In the genomic region with DNA sequence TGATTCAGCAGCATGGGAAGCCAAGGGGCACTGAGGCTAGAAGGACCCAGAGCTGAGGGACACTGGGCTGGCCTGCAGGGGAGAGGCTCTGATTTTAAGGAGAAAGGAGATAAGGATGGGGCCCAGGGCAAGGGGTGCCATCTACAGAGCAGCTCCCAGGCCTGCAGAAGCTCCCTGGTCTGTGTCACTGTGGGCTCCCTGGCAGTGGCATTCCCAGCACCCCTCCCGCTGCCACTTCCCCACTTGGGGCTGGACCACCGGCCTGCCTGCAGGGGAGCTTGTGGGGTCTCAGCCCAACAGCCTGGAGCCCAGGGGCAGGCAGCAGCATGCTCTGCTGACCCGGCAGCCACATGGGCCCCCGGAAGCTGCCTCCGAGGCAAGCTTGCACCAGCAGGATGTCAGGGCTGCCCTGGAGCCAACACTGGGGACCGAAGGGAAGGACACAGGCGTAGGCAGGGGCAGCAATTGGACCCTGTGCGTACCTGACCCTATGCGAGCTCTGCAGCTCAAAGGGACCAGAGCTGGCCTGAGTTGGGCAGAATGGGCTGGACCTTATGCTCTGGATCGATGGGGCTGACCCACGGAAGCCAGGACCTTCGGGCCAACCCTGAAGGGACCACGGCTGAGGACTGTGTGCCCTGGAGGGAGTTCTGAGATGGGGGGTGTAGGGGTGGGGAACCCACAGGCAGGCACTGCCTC, we compare ENCODE assay signal across 11 cellular contexts. TPM values are rescaled to one million over a fixed set of nuclear protein-coding genes. Genes with fewer than 3 reads are reported as not detected.
DNase-seq lines count a peak whose midpoint lies in the region; ATAC-seq and TF ChIP-seq lines count a peak whose summit lies in the region.
"Had no signal": no experiment of that assay in that cellular context is flagged by ENCODE, and none has a peak within 500 bp of the region (broad histone marks: within the 10 kb centered on the region; RNA-seq: fewer than 3 reads in every experiment).

No MANE protein-coding gene starts in this region.

- no peaks in the 10 kb centered on the region for H4K20me1 ChIP-seq in HCT116 (ENCODE audit: insufficient read depth)

- intact Hi-C loops in HCT116 (cut with micrococcal nuclease) (no loop called here), colonic mucosa (cut with DNase I) (no loop called here)

- H2AFZ ChIP-seq in HCT116 (ENCODE audit: low read depth, low read length, poor library complexity, severe bottlenecking), result no peak overlapping the region

- peak overlapping the region; percentile 24 for H3K4me3 Mint-ChIP-seq in mesothelial cell of epicardium

- H3K36me3 Mint-ChIP-seq in mesothelial cell of epicardium, result peaks cover 2% of the 10 kb centered on the region
- H3K36me3 Mint-ChIP-seq: type B pancreatic cell had no signal

- peaks cover 33 to 44% of the 10 kb centered on the region in 2 experiments for H3K4me1 ChIP-seq in HCT116 (ENCODE audit: control insufficient read depth in 1 of 2, insufficient read depth in 2 of 2, low read length in 2 of 2)
- peaks cover 8% of the 10 kb centered on the region for H3K4me1 ChIP-seq in colonic mucosa

- no peaks in the 10 kb centered on the region for H3K27me3 ChIP-seq in HCT116 (ENCODE audit: insufficient read depth, low read length)
- no peaks in the 10 kb centered on the region for H3K27me3 ChIP-seq in colonic mucosa

- TF ChIP-seq CTCF in HCT116 (IDR thresholded peaks at IDR 0.05 in 2 of 3, conservative IDR thresholded peaks at IDR 0.05 in 1 of 3; ENCODE audit: borderline replicate concordance in 1 of 3, insufficient read depth in 1 of 3, low read depth in 2 of 3, low read length in 2 of 3) (no peak), colonic mucosa (IDR thresholded peaks at IDR 0.05) (no peak), mesothelial cell of epicardium (IDR thresholded peaks at IDR 0.05; ENCODE audit: unreplicated experiment) (no peak)

- no peak for TF ChIP-seq POLR2A in HCT116 (IDR thresholded peaks at IDR 0.05; ENCODE audit: borderline replicate concordance, extremely low read depth, insufficient read depth, insufficient read length)

- BruUV-seq in HCT116 (replicated peaks; lab: Mats Ljungman, UMichigan), result no TSS peak

- H3K9me3 Mint-ChIP-seq in mesothelial cell of epicardium, result peaks cover 6% of the 10 kb centered on the region
- H3K9me3 Mint-ChIP-seq: type B pancreatic cell had no signal

- H3K27ac ChIP-seq in HCT116 (ENCODE audit: low read depth, low read length) (peak overlapping the region; percentile 100), colonic mucosa (no peak overlapping the region), substantia nigra (ENCODE audit: low read depth, low read length, poor library complexity, severe bottlenecking) (peak overlapping the region; percentile 93)

- POLR2A ChIA-PET in HCT116 (lab: Charles Lee), result interaction anchor here (1.1 to 1.6 kb wide), 3 partner anchors 25 to 57 kb away, joined by 3 to 4 read pairs (median 3); no protein-coding TSS in a partner anchor

- CTCF ChIA-PET in HCT116 (lab: Charles Lee), result interaction anchor here (1.2 to 1.9 kb wide), 3 partner anchors 24 to 105 kb away, joined by 3 to 9 read pairs (median 5); no protein-coding TSS in a partner anchor

- ATAC-seq in HCT116, result no peak

- no peak for DNase-seq in HCT116 (ENCODE audit: low read depth, low spot score)
- no peak for DNase-seq in colonic mucosa
- DNase-seq in mesothelial cell of epicardium (ENCODE audit: low spot score in 2 of 2, unreplicated experiment in 2 of 2), result peak in 1 of 2 experiments; percentile 14
- DNase-seq in substantia nigra (lab: John Stamatoyannopoulos, UW), result no peak
- DNase-seq in dedifferentiated amniotic fluid mesenchymal stem cell (ENCODE audit: extremely low spot score), result no peak
- no peak for DNase-seq in NCI-H82 (lab: John Stamatoyannopoulos, UW)
- DNase-seq in 8988T, result no peak
- no peak for DNase-seq in NCI-H1417 (lab: John Stamatoyannopoulos, UW)
- DNase-seq: activated effector memory CD4-positive, alpha-beta T cell treated with Interleukin-2 at 50 U/mL for 16 hours; NCI-H524 treated with DMSO at 0.1 percent for 48 hours had no signal

- no peaks in the 10 kb centered on the region for H3K27me3 Mint-ChIP-seq in mesothelial cell of epicardium (ENCODE audit: low read depth)
- H3K27me3 Mint-ChIP-seq: type B pancreatic cell had no signal

- no peak overlapping the region for H3K4me3 ChIP-seq in HCT116 (replicated peaks in 1 of 2; ENCODE audit: low read depth in 1 of 2, low read length in 2 of 2)
- H3K4me3 ChIP-seq in colonic mucosa, result peak overlapping the region; percentile 47

- H3K4me1 Mint-ChIP-seq in mesothelial cell of epicardium, result peaks cover 25% of the 10 kb centered on the region

- peak overlapping the region; percentile 85; the same call in 1 of the 2 replicates for H3K9ac ChIP-seq in HCT116 (ENCODE audit: low read length)
- peak overlapping the region; percentile 72 to 95 for H3K9ac ChIP-seq in colonic mucosa (ENCODE audit: low read depth in 2 of 2, low read length in 2 of 2)

- RAD21 ChIA-PET in HCT116 (lab: Charles Lee; ENCODE audit: low non-redundant PET in 1 of 2, low total read pairs in 2 of 2, uncharacterized antibody in 2 of 2, unreplicated experiment in 2 of 2), result no interaction called here

- peak overlapping the region; percentile 92 for H3K4me2 ChIP-seq in HCT116 (ENCODE audit: low read length)

- H3K36me3 ChIP-seq in HCT116 (ENCODE audit: control insufficient read depth in 1 of 2, insufficient read depth in 2 of 2, low read length in 2 of 2) (no peaks in the 10 kb centered on the region), colonic mucosa (no peaks in the 10 kb centered on the region)

- H3K79me2 ChIP-seq in HCT116 (ENCODE audit: insufficient read depth, low read length), result no peaks in the 10 kb centered on the region

- H3K9me2 ChIP-seq in HCT116 (ENCODE audit: insufficient read depth), result no peaks in the 10 kb centered on the region

- peaks cover 4 to 19% of the 10 kb centered on the region in 2 experiments; a peak in 2 of 4 replicates for H3K9me3 ChIP-seq in HCT116 (ENCODE audit: control insufficient read depth in 1 of 2, insufficient read depth in 1 of 2, low read depth in 1 of 2, low read length in 2 of 2)
- H3K9me3 ChIP-seq in colonic mucosa, result no peaks in the 10 kb centered on the region

- no peak for TF ChIP-seq RAD21 in HCT116 (IDR thresholded peaks at IDR 0.05; ENCODE audit: low read depth)

- peak overlapping the region; percentile 59 for H3K27ac Mint-ChIP-seq in mesothelial cell of epicardium

TF ChIP-seq in HCT116, 20 proteins besides CTCF, POLR2A, EP300 and RAD21:
- TF ChIP-seq ZFX (IDR thresholded peaks at IDR 0.05), result no peak
- TF ChIP-seq YY1 (IDR thresholded peaks at IDR 0.05; ENCODE audit: extremely low read depth, insufficient replicate concordance, low read depth, low read length), result no peak
- no peak for TF ChIP-seq TCF7L2 (IDR thresholded peaks at IDR 0.05; ENCODE audit: borderline replicate concordance, extremely low read depth, insufficient read depth, insufficient read length)
- TF ChIP-seq SP1 (IDR thresholded peaks at IDR 0.05; ENCODE audit: low read depth), result no peak
- TF ChIP-seq EZH2phosphoT487 (IDR thresholded peaks at IDR 0.05; ENCODE audit: borderline replicate concordance), result no peak
- TF ChIP-seq JUND (IDR thresholded peaks at IDR 0.05), result no peak
- no peak for TF ChIP-seq ZNF274 (IDR thresholded peaks at IDR 0.05; ENCODE audit: low read depth, low read length)
- TF ChIP-seq POLR2AphosphoS5 (IDR thresholded peaks at IDR 0.05; ENCODE audit: low read depth, low read length), result no peak
- no peak for TF ChIP-seq EZH2 (IDR thresholded peaks at IDR 0.05)

RNA-seq across cellular contexts. Expression of gene WNT7B, which starts 35.4 kb away (rescaled TPM):
- total RNA-seq in HCT116 (2021; ENCODE audit: unreplicated experiment) (10.5 TPM), colonic mucosa (under 1 TPM in 1 of 2 donors, not detected in 1; 0.12 TPM), mesothelial cell of epicardium (11.2 to 12.2 TPM (median 12.0 TPM) in 3 replicates)
- 12.9 and 15.2 TPM in 2 replicates for polyA plus RNA-seq in HCT116 (2012)

Comparison
In these comparisons a context has a peak if more than half of its experiments do, and no peak if none do; other contexts are left out.
1. RNA of gene WNT7B, which starts 35.4 kb away (total RNA-seq): 11.2 to 12.2 TPM in mesothelial cell of epicardium and 10.5 TPM in HCT116 (single experiment); 0.12 TPM in colonic mucosa; every median in the first group is over 10 times any median in the second.